ENCODE assay signal across 1 cellular context in the genomic region with DNA sequence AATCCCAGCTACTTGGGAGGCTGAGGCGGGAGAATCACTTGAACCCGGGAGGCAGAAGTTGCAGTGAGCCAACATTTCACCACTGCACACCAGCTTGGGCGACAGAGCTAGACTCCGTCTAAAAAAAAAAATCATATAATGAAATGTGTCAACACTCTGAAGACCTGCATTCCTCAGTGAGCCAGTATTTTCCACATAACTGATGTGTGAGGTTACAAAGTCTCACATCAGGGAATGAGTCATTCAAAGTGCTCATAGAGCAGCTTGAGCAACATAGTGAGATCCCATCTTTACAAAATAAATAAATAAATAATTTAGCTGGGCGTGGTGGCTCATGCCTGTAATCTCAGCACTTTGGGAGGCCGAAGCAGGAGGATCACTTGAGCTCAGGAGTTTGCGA.
TF ChIP-seq lines count a peak whose summit lies in the region.

No MANE protein-coding gene starts in this region.

TF ChIP-seq in A549, 52 proteins besides CTCF, POLR2A, EP300 and RAD21 (continued from another document):
- TF ChIP-seq, protein P1, sequence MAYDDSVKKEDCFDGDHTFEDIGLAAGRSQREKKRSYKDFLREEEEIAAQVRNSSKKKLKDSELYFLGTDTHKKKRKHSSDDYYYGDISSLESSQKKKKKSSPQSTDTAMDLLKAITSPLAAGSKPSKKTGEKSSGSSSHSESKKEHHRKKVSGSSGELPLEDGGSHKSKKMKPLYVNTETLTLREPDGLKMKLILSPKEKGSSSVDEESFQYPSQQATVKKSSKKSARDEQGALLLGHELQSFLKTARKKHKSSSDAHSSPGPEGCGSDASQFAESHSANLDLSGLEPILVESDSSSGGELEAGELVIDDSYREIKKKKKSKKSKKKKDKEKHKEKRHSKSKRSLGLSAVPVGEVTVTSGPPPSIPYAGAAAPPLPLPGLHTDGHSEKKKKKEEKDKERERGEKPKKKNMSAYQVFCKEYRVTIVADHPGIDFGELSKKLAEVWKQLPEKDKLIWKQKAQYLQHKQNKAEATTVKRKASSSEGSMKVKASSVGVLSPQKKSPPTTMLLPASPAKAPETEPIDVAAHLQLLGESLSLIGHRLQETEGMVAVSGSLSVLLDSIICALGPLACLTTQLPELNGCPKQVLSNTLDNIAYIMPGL (CRISPR knock-in tag; IDR thresholded peaks at IDR 0.05; ENCODE audit: borderline replicate concordance): no peak
